ENCODE assay signal across 8 cellular contexts in genomic region chr11:62610814-62611704, GRCh38. TPM values are rescaled to one million over a fixed set of nuclear protein-coding genes. Genes with fewer than 3 reads are reported as not detected.
DNase-seq lines count a peak whose midpoint lies in the region; ATAC-seq and TF ChIP-seq lines count a peak whose summit lies in the region.

No MANE protein-coding gene starts in this region.

- TF ChIP-seq CTCF in heart right ventricle (IDR thresholded peaks at IDR 0.05) (no peak), MCF 10A (IDR thresholded peaks at IDR 0.05; ENCODE audit: unreplicated experiment) (no peak), mesothelial cell of epicardium (IDR thresholded peaks at IDR 0.05; ENCODE audit: unreplicated experiment) (no peak)

- peak overlapping the region; percentile 90 for H3K4me3 Mint-ChIP-seq in MCF 10A (ENCODE audit: unreplicated experiment)
- H3K4me3 Mint-ChIP-seq in mesothelial cell of epicardium: peak overlapping the region; percentile 90

- H3K27ac Mint-ChIP-seq in MCF 10A (ENCODE audit: low read depth, unreplicated experiment): peak overlapping the region; percentile 80
- H3K27ac Mint-ChIP-seq in mesothelial cell of epicardium: peak overlapping the region; percentile 94

- DNase-seq in heart right ventricle (no peak), left ventricle myocardium superior (no peak), MCF 10A (ENCODE audit: unreplicated experiment) (no peak), mesothelial cell of epicardium (ENCODE audit: low spot score in 2 of 2, unreplicated experiment in 2 of 2) (no peak), aorta (no peak), SW 1271 (lab: John Stamatoyannopoulos, UW) (no peak), NCI-H2107 (lab: John Stamatoyannopoulos, UW) (no peak)

- intact Hi-C loops in heart right ventricle (cut with DNase I): loop anchor here in 1 of 10 donors (5.0 kb wide), 1 partner anchor 41 kb away; the partner anchor contains the start of gene INTS5
- intact Hi-C loops in left ventricle myocardium superior (cut with micrococcal nuclease): no loop called here
- intact Hi-C loops in MCF 10A (cut with micrococcal nuclease): loop anchor here (5.0 kb wide), 2 partner anchors 36 to 39 kb away; partner anchors contain the start of genes EEF1G and GANAB
- intact Hi-C loops in aorta (cut with DNase I): no loop called here

- peak overlapping the region; percentile 65 to 93 (median 76) for H3K4me3 ChIP-seq in heart right ventricle
- peak overlapping the region; percentile 65 to 76 for H3K4me3 ChIP-seq in aorta (ENCODE audit: low read length in 2 of 2)

- no peaks in the 10 kb centered on the region for H3K27me3 Mint-ChIP-seq in MCF 10A (ENCODE audit: insufficient read depth, unreplicated experiment)
- no peaks in the 10 kb centered on the region for H3K27me3 Mint-ChIP-seq in mesothelial cell of epicardium (ENCODE audit: low read depth)

- peaks cover 0 to 62% (median 4%) of the 10 kb centered on the region in 9 donors for H3K36me3 ChIP-seq in heart right ventricle
- peaks cover 0 to 2% of the 10 kb centered on the region in 2 donors for H3K36me3 ChIP-seq in aorta (ENCODE audit: control insufficient read depth in 1 of 2, insufficient read depth in 2 of 2, low read length in 1 of 2)

- H3K36me3 Mint-ChIP-seq in MCF 10A (ENCODE audit: insufficient read depth, unreplicated experiment): peaks cover 36% of the 10 kb centered on the region
- H3K36me3 Mint-ChIP-seq in mesothelial cell of epicardium: peaks cover 6% of the 10 kb centered on the region

- no peaks in the 10 kb centered on the region for H3K9me3 Mint-ChIP-seq in MCF 10A (ENCODE audit: unreplicated experiment)
- H3K9me3 Mint-ChIP-seq in mesothelial cell of epicardium: no peaks in the 10 kb centered on the region

- CTCF ChIA-PET in MCF 10A (lab: Yijun Ruan, JAX): interaction anchor here (0.6 to 4.2 kb wide), 18 partner anchors 7 to 293 kb away, joined by 3 to 39 read pairs (median 3); partner anchors contain the start of genes B3GAT3, MTA2 and TUT1

- ATAC-seq in heart right ventricle (no peak), left ventricle myocardium superior (no peak), aorta (ENCODE audit: low FRiP score) (no peak), HG03460 (IDR thresholded peaks at IDR 0.05; ENCODE audit: unreplicated experiment) (no peak)

- whole genome bisulfite sequencing in heart right ventricle, 2 donors: 70 to 77% methylated on average over 28 of the region's 28 CpGs
- 64 to 71% methylated on average over 27 to 28 of the region's 28 CpGs for WGBS in aorta, 2 donors

- H3K9me3 ChIP-seq in heart right ventricle (no peaks in the 10 kb centered on the region), aorta (ENCODE audit: control insufficient read depth, low read length) (no peaks in the 10 kb centered on the region)

- POLR2A ChIA-PET in MCF 10A (lab: Yijun Ruan, JAX): interaction anchor here (0.6 to 8.4 kb wide), 19 partner anchors 10 to 230 kb away, joined by 3 to 98 read pairs (median 4); partner anchors contain the start of genes B3GAT3, C11orf98, CSKMT and EEF1G

- TSS peak; percentile 4 for BruUV-seq in MCF 10A (replicated peaks; lab: Mats Ljungman, UMichigan)

- H3K4me1 Mint-ChIP-seq in MCF 10A (ENCODE audit: insufficient read depth, unreplicated experiment) (peaks cover 17% of the 10 kb centered on the region), mesothelial cell of epicardium (peaks cover 21% of the 10 kb centered on the region)

- peaks cover 9 to 43% (median 27%) of the 10 kb centered on the region in 9 donors for H3K4me1 ChIP-seq in heart right ventricle
- no peaks in the 10 kb centered on the region for H3K4me1 ChIP-seq in aorta (ENCODE audit: control insufficient read depth in 1 of 2, insufficient read depth in 2 of 2, low read length in 2 of 2)

- peak overlapping the region; percentile 91 to 98 (median 96) for H3K27ac ChIP-seq in heart right ventricle
- H3K27ac ChIP-seq in aorta (ENCODE audit: low read depth in 1 of 2, low read length in 2 of 2): peak overlapping the region in 1 of 2 donors; percentile 28

- H3K27me3 ChIP-seq in heart right ventricle (no peaks in the 10 kb centered on the region), aorta (ENCODE audit: control insufficient read depth in 1 of 2, insufficient read depth in 2 of 2, low read length in 1 of 2) (no peaks in the 10 kb centered on the region)

RNA-seq across cellular contexts. Expression of gene EML3, which starts 1.5 kb away (rescaled TPM):
- total RNA-seq in heart right ventricle (10 to 100 TPM in 8 of 10 donors, 1 to 10 TPM in 2; 7.7 to 27.2 (median 15.2) TPM), left ventricle myocardium superior (12.9 TPM), MCF 10A (2022) (33.9 and 43.7 TPM in 2 replicates), mesothelial cell of epicardium (52.2 to 54.3 TPM (median 53.3 TPM) in 3 replicates), aorta (100 to 1,000 TPM in 1 of 2 donors, 10 to 100 TPM in 1; 93.7 to 134 TPM)
- polyA plus RNA-seq in heart right ventricle (10 to 100 TPM; 18.9 to 50.4 TPM), aorta (100 to 1,000 TPM in 1 of 2 donors, 10 to 100 TPM in 1; 15.7 to 182 TPM)

RNA-seq across cellular contexts. Expression of gene ROM1, which starts 2.0 kb away (rescaled TPM):
- 1 to 10 TPM in 8 of 10 donors, under 1 TPM in 2; 0.81 to 4.4 (median 1.8) TPM for total RNA-seq in heart right ventricle
- polyA plus RNA-seq in heart right ventricle: 1 to 10 TPM; 5.3 to 6.6 TPM
- total RNA-seq in left ventricle myocardium superior: 1.7 TPM
- 2.5 and 2.9 TPM in 2 replicates for total RNA-seq in MCF 10A (2022)
- total RNA-seq in mesothelial cell of epicardium: 1.7 to 2.5 TPM (median 1.8 TPM) in 3 replicates
- 10 to 100 TPM in 1 of 2 donors, 1 to 10 TPM in 1; 9.0 to 15.6 TPM for total RNA-seq in aorta
- 10 to 100 TPM; 33.2 to 33.9 TPM for polyA plus RNA-seq in aorta

RNA-seq across cellular contexts. Expression of gene MTA2, which starts 9.4 kb away (rescaled TPM):
- total RNA-seq in heart right ventricle: 10 to 100 TPM; 25.0 to 45.3 (median 29.8) TPM
- polyA plus RNA-seq in heart right ventricle: 10 to 100 TPM; 22.1 to 35.3 TPM
- total RNA-seq in left ventricle myocardium superior: 33.1 TPM
- total RNA-seq in MCF 10A (2022): 139 and 176 TPM in 2 replicates
- total RNA-seq in mesothelial cell of epicardium: 121 to 126 TPM (median 124 TPM) in 3 replicates
- 10 to 100 TPM; 80.1 to 87.9 TPM for total RNA-seq in aorta
- 10 to 100 TPM; 13.5 to 40.3 TPM for polyA plus RNA-seq in aorta

RNA-seq across cellular contexts. Expression of gene B3GAT3, which starts 10.7 kb away (rescaled TPM):
- total RNA-seq in heart right ventricle: 10 to 100 TPM in 7 of 10 donors, 1 to 10 TPM in 3; 6.8 to 20.7 (median 10.6) TPM
- polyA plus RNA-seq in heart right ventricle: 10 to 100 TPM; 29.5 to 41.2 TPM
- total RNA-seq in left ventricle myocardium superior: 12.1 TPM
- total RNA-seq in MCF 10A (2022): 40.1 and 42.4 TPM in 2 replicates
- total RNA-seq in mesothelial cell of epicardium: 48.1 to 56.4 TPM (median 52.6 TPM) in 3 replicates
- total RNA-seq in aorta: 10 to 100 TPM; 26.7 to 39.7 TPM
- polyA plus RNA-seq in aorta: 10 to 100 TPM; 12.6 to 45.2 TPM

RNA-seq across cellular contexts. Expression of gene TUT1, which starts 19.7 kb away (rescaled TPM):
- total RNA-seq in heart right ventricle: 10 to 100 TPM in 8 of 10 donors, 1 to 10 TPM in 2; 8.2 to 17.9 (median 12.3) TPM
- 10 to 100 TPM in 1 of 2 donors, 1 to 10 TPM in 1; 9.3 to 19.2 TPM for polyA plus RNA-seq in heart right ventricle
- 12.3 TPM for total RNA-seq in left ventricle myocardium superior
- total RNA-seq in MCF 10A (2022): 26.0 and 28.3 TPM in 2 replicates
- 23.7 to 26.0 TPM (median 24.2 TPM) in 3 replicates for total RNA-seq in mesothelial cell of epicardium
- total RNA-seq in aorta: 10 to 100 TPM; 14.8 to 14.9 TPM
- polyA plus RNA-seq in aorta: 10 to 100 TPM in 1 of 2 donors, 1 to 10 TPM in 1; 1.6 to 10.8 TPM
